Comparison of ENCODE assay signal across 8 cellular contexts in the genomic region with DNA sequence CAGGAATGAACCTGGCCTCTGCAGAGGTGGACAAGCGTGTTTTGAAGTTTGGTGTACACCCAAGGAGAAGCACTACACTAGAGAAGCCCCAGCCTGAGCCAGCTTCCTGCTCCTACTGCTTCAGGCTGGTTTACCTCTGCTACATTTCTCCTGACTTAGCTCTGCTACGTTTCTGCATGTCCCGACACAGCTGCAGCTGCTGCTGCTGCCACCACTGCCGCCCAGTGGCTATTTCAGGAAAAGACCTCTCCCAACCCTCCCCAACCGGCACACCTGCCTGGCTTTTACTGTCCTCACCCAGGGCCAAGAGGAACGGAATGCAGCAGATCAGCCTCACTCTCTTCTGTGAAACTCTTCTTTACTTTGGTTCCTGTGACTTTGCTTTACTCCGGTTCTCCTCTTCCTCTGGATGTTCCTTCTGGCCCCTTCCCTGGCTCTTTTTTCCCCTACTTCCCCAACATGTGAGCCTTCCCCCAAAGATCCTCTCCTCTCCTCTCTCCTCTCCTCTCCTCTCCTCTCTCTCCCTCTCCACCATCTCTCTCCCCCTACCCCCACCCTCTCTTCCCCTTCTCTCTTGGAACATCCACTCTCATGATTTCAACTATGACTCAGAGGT.
DNase-seq lines count a peak whose midpoint lies in the region; ATAC-seq and TF ChIP-seq lines count a peak whose summit lies in the region.

No MANE protein-coding gene starts in this region.

- TF ChIP-seq CTCF in WI38 (IDR thresholded peaks at IDR 0.05; ENCODE audit: low read depth, low read length), result peak; percentile 70
- TF ChIP-seq CTCF in fibroblast of pulmonary artery (IDR thresholded peaks at IDR 0.05; ENCODE audit: low read length, missing control alignments), result peak; percentile 64
- TF ChIP-seq CTCF in retinal pigment epithelial cell (conservative IDR thresholded peaks at IDR 0.05; ENCODE audit: low read depth, low read length), result peak; percentile 65

- DNase-seq in DMS 273 treated with DMSO at 0.1 percent for 48 hours (lab: John Stamatoyannopoulos, UW) (peak; percentile 2), NCI-H1436 treated with DMSO at 0.1 percent for 48 hours (lab: John Stamatoyannopoulos, UW) (peak; percentile 23), fibroblast of pulmonary artery (ENCODE audit: low read depth) (peak; percentile 46), retinal pigment epithelial cell (ENCODE audit: low read depth) (no peak)

- ATAC-seq in GM21515 (IDR thresholded peaks at IDR 0.05; ENCODE audit: unreplicated experiment), result peak; percentile 56
- no peak for ATAC-seq in GM19035 (IDR thresholded peaks at IDR 0.05; ENCODE audit: unreplicated experiment)
- no peak for ATAC-seq in HG03378 (IDR thresholded peaks at IDR 0.05; ENCODE audit: unreplicated experiment)

- H3K4me3 ChIP-seq in WI38 (ENCODE audit: low read depth, low read length) (no peak overlapping the region), fibroblast of pulmonary artery (replicated peaks; ENCODE audit: low read depth, low read length) (no peak overlapping the region), retinal pigment epithelial cell (ENCODE audit: low read length) (no peak overlapping the region)
